22 cellular contexts compared by ENCODE assay signal in genomic region chr2:182050333-182050855, GRCh38.
"Had no signal": no experiment of that assay in that cellular context is flagged by ENCODE, and none has a peak within 500 bp of the region (broad histone marks: within the 10 kb centered on the region; RNA-seq: fewer than 3 reads in every experiment).

No MANE protein-coding gene starts in this region.

- H3K4me1 ChIP-seq: body of pancreas, vagina had no signal

- H3K4me1 Mint-ChIP-seq: activated naive CD8-positive, alpha-beta T cell treated with anti-CD3 and anti-CD28 coated beads, Interleukin-2, amount 50 U/mL, for 24 hours; memory B cell; neural crest cell; stimulated activated effector memory CD8-positive, alpha-beta T cell treated with anti-CD3 and anti-CD28 coated beads, Interleukin-12 subunit alpha, Interleukin-12 subunit beta, amount 100 ng/mL, for 72 hours; stimulated activated naive CD8-positive, alpha-beta T cell treated with anti-CD3 and anti-CD28 coated beads, Interleukin-15, amount 100 ng/mL, for 72 hours had no signal

- H3K27me3 ChIP-seq: body of pancreas, vagina had no signal

- H3K9me3 ChIP-seq: body of pancreas, vagina had no signal

- H3K27me3 Mint-ChIP-seq: activated naive CD8-positive, alpha-beta T cell treated with anti-CD3 and anti-CD28 coated beads, Interleukin-2, amount 50 U/mL, for 24 hours; dendritic cell treated with granulocyte-macrophage colony-stimulating factor and Interleukin-4, amounts not matched to agents 40 ng/mL and 50 ng/mL, for 4 days; stimulated activated naive CD8-positive, alpha-beta T cell treated with anti-CD3 and anti-CD28 coated beads, Interleukin-15, amount 100 ng/mL, for 72 hours had no signal

- H3K27ac Mint-ChIP-seq: activated CD8-positive, alpha-beta T cell treated with anti-CD3 and anti-CD28 coated beads, Interleukin-2, amount 10 ng/mL, durations not matched to agents 7 days and 5 days; activated naive CD8-positive, alpha-beta T cell treated with anti-CD3 and anti-CD28 coated beads, Interleukin-2, amount 50 U/mL, for 24 hours; activated T-helper 1 cell treated with anti-CD3 and anti-CD28 coated beads, Interleukin-12 subunit alpha, Interleukin-12 subunit beta, Interleukin-2, Interleukin-4 antibody, amounts not matched to agents 30 ng/mL and 10 ng/mL and 1 ng/mL, durations not matched to agents 14 hours and 24 hours and 36 hours; dendritic cell treated with granulocyte-macrophage colony-stimulating factor and Interleukin-4, amounts not matched to agents 40 ng/mL and 50 ng/mL, for 4 days; memory B cell; stimulated activated effector memory CD8-positive, alpha-beta T cell treated with anti-CD3 and anti-CD28 coated beads, Interleukin-12 subunit alpha, Interleukin-12 subunit beta, amount 100 ng/mL, for 72 hours had no signal

- H3K36me3 Mint-ChIP-seq: memory B cell; stimulated activated effector memory CD8-positive, alpha-beta T cell treated with anti-CD3 and anti-CD28 coated beads, Interleukin-12 subunit alpha, Interleukin-12 subunit beta, amount 100 ng/mL, for 72 hours had no signal

- H3K9me3 Mint-ChIP-seq: activated naive CD8-positive, alpha-beta T cell treated with anti-CD3 and anti-CD28 coated beads, Interleukin-2, amount 50 U/mL, for 24 hours; activated T-helper 1 cell treated with anti-CD3 and anti-CD28 coated beads, Interleukin-12 subunit alpha, Interleukin-12 subunit beta, Interleukin-2, Interleukin-4 antibody, amounts not matched to agents 30 ng/mL and 10 ng/mL and 1 ng/mL, durations not matched to agents 14 hours and 24 hours and 36 hours; dendritic cell treated with granulocyte-macrophage colony-stimulating factor and Interleukin-4, amounts not matched to agents 40 ng/mL and 50 ng/mL, for 4 days; memory B cell had no signal

- H3K4me3 Mint-ChIP-seq: activated CD8-positive, alpha-beta T cell treated with anti-CD3 and anti-CD28 coated beads, Interleukin-2, amount 10 ng/mL, durations not matched to agents 7 days and 5 days; activated naive CD8-positive, alpha-beta T cell treated with anti-CD3 and anti-CD28 coated beads, Interleukin-2, amount 50 U/mL, for 24 hours; activated T-helper 1 cell treated with anti-CD3 and anti-CD28 coated beads, Interleukin-12 subunit alpha, Interleukin-12 subunit beta, Interleukin-2, Interleukin-4 antibody, amounts not matched to agents 30 ng/mL and 10 ng/mL and 1 ng/mL, durations not matched to agents 14 hours and 24 hours and 36 hours; dendritic cell treated with granulocyte-macrophage colony-stimulating factor and Interleukin-4, amounts not matched to agents 40 ng/mL and 50 ng/mL, for 4 days; memory B cell; neural crest cell; stimulated activated effector memory CD8-positive, alpha-beta T cell treated with anti-CD3 and anti-CD28 coated beads, Interleukin-12 subunit alpha, Interleukin-12 subunit beta, amount 100 ng/mL, for 72 hours; stimulated activated naive CD8-positive, alpha-beta T cell treated with anti-CD3 and anti-CD28 coated beads, Interleukin-15, amount 100 ng/mL, for 72 hours had no signal

- H3K36me3 ChIP-seq: vagina had no signal

- DNase-seq: activated CD4-positive, alpha-beta T cell treated with anti-CD3 and anti-CD28 coated beads for 1 hour; activated CD4-positive, alpha-beta T cell treated with anti-CD3 and anti-CD28 coated beads, Interleukin-2, amount 50 U/mL, for 1 hour; activated CD8-positive, alpha-beta T cell treated with anti-CD3 and anti-CD28 coated beads, Interleukin-2, amount 10 ng/mL, durations not matched to agents 7 days and 5 days; activated gamma-delta T cell; activated naive CD4-positive, alpha-beta T cell treated with anti-CD3 and anti-CD28 coated beads, Interleukin-2, amount 50 U/mL, for 16 hours; activated naive CD8-positive, alpha-beta T cell treated with anti-CD3 and anti-CD28 coated beads, Interleukin-2, amount 50 U/mL, for 24 hours; body of pancreas; effector memory CD4-positive, alpha-beta T cell; glutamatergic neuron; occipital lobe; posterior cingulate gyrus; small intestine; stimulated activated CD4-positive, alpha-beta T cell treated with anti-CD3 and anti-CD28 coated beads, Interleukin-2, amount 100 ng/mL, for 24 hours; stimulated activated naive CD8-positive, alpha-beta T cell treated with anti-CD3 and anti-CD28 coated beads, Interleukin-15, amount 100 ng/mL, for 72 hours; trophoblast cell had no signal

- ATAC-seq: activated CD8-positive, alpha-beta T cell treated with anti-CD3 and anti-CD28 coated beads, Interleukin-2, amount 10 ng/mL, durations not matched to agents 7 days and 5 days; activated naive CD8-positive, alpha-beta T cell treated with anti-CD3 and anti-CD28 coated beads, Interleukin-2, amount 50 U/mL, for 24 hours; body of pancreas; esophagus mucosa; stimulated activated effector memory CD8-positive, alpha-beta T cell treated with anti-CD3 and anti-CD28 coated beads, Interleukin-12 subunit alpha, Interleukin-12 subunit beta, amount 100 ng/mL, for 72 hours; stimulated activated naive CD8-positive, alpha-beta T cell treated with anti-CD3 and anti-CD28 coated beads, Interleukin-15, amount 100 ng/mL, for 72 hours had no signal

- H3K4me3 ChIP-seq: body of pancreas, vagina had no signal

- H3K27ac ChIP-seq: body of pancreas, vagina had no signal
